In the genomic region with DNA sequence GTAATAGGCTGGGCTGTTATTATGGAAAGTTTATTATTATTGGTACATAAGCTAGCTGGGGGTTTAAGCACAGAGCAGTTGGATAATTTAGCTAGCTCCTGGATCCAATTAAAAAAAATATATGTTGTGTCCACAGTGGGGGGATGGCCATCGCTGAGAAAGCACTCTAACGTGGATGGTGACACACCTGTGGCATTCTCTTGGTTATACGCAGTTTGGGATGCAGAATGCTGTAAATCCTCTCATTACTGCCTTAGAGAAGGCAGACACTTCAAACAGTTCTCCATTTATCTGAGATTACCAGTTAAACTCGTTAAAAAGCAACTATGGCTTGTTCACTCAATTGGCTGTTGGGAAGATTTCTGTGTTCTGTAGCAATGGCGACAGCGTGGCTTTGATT, we compare ENCODE assay signal across 36 cellular contexts. TPM values are rescaled to one million over a fixed set of nuclear protein-coding genes. Genes with fewer than 3 reads are reported as not detected.
"Had no signal": no experiment of that assay in that cellular context is flagged by ENCODE, and none has a peak within 500 bp of the region (broad histone marks: within the 10 kb centered on the region; RNA-seq: fewer than 3 reads in every experiment).

No MANE protein-coding gene starts in this region.

- H3K27ac ChIP-seq: adrenal gland, body of pancreas, epithelial cell of prostate, esophagus squamous epithelium, gastroesophageal sphincter, WERI-Rb-1 had no signal

- H3K4me1 ChIP-seq: adrenal gland, body of pancreas had no signal

- H3K36me3 ChIP-seq: adrenal gland, esophagus squamous epithelium, gastroesophageal sphincter, WERI-Rb-1 had no signal

- H3K4me3 ChIP-seq: adrenal gland, body of pancreas, esophagus squamous epithelium, gastroesophageal sphincter had no signal

- H3K9me3 ChIP-seq: adrenal gland, body of pancreas, esophagus squamous epithelium, gastroesophageal sphincter had no signal

- H3K27me3 ChIP-seq: adrenal gland had no signal

- DNase-seq: activated B cell treated with CpG ODN at 0.5 μM for 24 hours; activated CD4-positive, alpha-beta T cell treated with anti-CD3 and anti-CD28 coated beads for 48 hours; activated CD4-positive, alpha-beta T cell treated with anti-CD3 and anti-CD28 coated beads, Interleukin-2, amount 50 U/mL, for 1 hour; activated CD4-positive, alpha-beta T cell treated with anti-CD3 and anti-CD28 coated beads, Interleukin-2, amount 50 U/mL, for 48 hours; activated CD8-positive, alpha-beta memory T cell treated with anti-CD3 and anti-CD28 coated beads for 24 hours; activated CD8-positive, alpha-beta T cell treated with anti-CD3 and anti-CD28 coated beads for 36 hours; activated gamma-delta T cell treated with Interleukin-2 at 50 U/mL for 16 hours; activated naive CD4-positive, alpha-beta T cell treated with anti-CD3 and anti-CD28 coated beads for 36 hours; activated naive CD8-positive, alpha-beta T cell treated with anti-CD3 and anti-CD28 coated beads for 36 hours; activated naive CD8-positive, alpha-beta T cell treated with anti-CD3 and anti-CD28 coated beads, Interleukin-2, amount 50 U/mL, for 24 hours; activated T-cell treated with anti-CD3 and anti-CD28 coated beads, Interleukin-2, amount 50 U/mL, for 48 hours; adrenal gland; amygdala; aorta; body of pancreas; caudate nucleus; cortex of kidney; dermis blood vessel endothelial cell; effector CD8-positive, alpha-beta T cell; esophagus squamous epithelium; foreskin melanocyte; T-helper 1 cell; T-helper 17 cell; T1000; WERI-Rb-1 had no signal

- FAIRE-seq: colon, endometrium, endothelial cell of umbilical vein had no signal

RNA-seq across cellular contexts. Expression of a gene that starts 2.4 kb away (rescaled TPM):
- total RNA-seq: activated B cell treated with CpG ODN at 0.5 μM for 24 hours; activated CD8-positive, alpha-beta T cell treated with anti-CD3 and anti-CD28 coated beads for 36 hours; activated naive CD4-positive, alpha-beta T cell treated with anti-CD3 and anti-CD28 coated beads for 36 hours; activated naive CD8-positive, alpha-beta T cell treated with anti-CD3 and anti-CD28 coated beads for 36 hours; activated T-helper 1 cell treated with anti-CD3 and anti-CD28 coated beads, Interleukin-12 subunit alpha, Interleukin-12 subunit beta, Interleukin-2, Interleukin-4 antibody, amounts not matched to agents 30 ng/mL and 10 ng/mL and 1 ng/mL, durations not matched to agents 14 hours and 24 hours and 36 hours; activated T-helper 2 cell treated with anti-CD3 and anti-CD28 coated beads, Interferon-gamma antibody, Interleukin-2, Interleukin-4, amounts not matched to agents 10 μg/mL and 5 μg/mL and 100 μg/mL, durations not matched to agents 14 hours and 24 hours and 36 hours; body of pancreas; chondrocyte; dermis blood vessel endothelial cell; endothelial cell of umbilical vein; fibroblast of villous mesenchyme; glomerular endothelial cell; T-helper 17 cell had no signal
- polyA plus RNA-seq: endothelial cell of umbilical vein, fibroblast of lung had no signal
